1 cellular context compared by ENCODE assay signal in genomic region chr6:27295301-27296079, GRCh38.
TF ChIP-seq lines count a peak whose summit lies in the region.

No MANE protein-coding gene starts in this region.

TF ChIP-seq in IMR-90, 13 proteins besides CTCF, POLR2A, EP300 and RAD21:
- TF ChIP-seq ELK1 (IDR thresholded peaks at IDR 0.05; ENCODE audit: borderline replicate concordance, low read depth, low read length) (no peak), FOS (IDR thresholded peaks at IDR 0.05; ENCODE audit: low read depth, low read length) (peak; percentile 44; the same call in 1 of the 2 replicates)
